ENCODE assay signal across 8 cellular contexts in the genomic region with DNA sequence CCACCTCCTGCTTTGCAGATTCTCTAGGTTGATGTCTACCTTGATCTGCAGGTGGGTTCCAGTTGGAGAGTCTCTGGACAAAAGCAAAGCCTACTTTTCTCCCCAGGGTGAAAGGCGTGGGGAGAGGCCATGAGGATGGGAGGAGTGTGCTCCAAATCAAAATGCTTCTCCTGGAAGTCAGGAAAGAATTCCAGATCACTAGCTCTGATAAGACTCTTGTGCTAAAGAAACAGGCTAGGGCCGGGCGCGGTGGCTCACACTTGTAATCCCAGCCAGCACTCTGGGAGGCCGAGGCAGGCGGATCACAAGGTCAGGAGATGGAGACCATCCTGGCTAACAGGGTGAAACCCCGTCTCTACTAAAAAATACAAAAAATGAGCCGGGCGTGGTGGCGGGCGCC. TPM values are rescaled to one million over a fixed set of nuclear protein-coding genes. Genes with fewer than 3 reads are reported as not detected.
DNase-seq lines count a peak whose midpoint lies in the region; ATAC-seq and TF ChIP-seq lines count a peak whose summit lies in the region.
"Not testable (repeated sequence)": the region's sequence is repeated elsewhere in the genome, so short reads cannot be mapped to it uniquely, and the experiment has no call there.

No MANE protein-coding gene starts in this region.

- not testable (repeated sequence) for H3K27me3 Mint-ChIP-seq in CD8-positive, alpha-beta T cell (ENCODE audit: low read depth); activated CD4-positive, alpha-beta T cell treated with anti-CD3 and anti-CD28 coated beads, Interleukin-2, amount 10 ng/mL, durations not matched to agents 24 days and 14 days; activated naive CD8-positive, alpha-beta T cell treated with anti-CD3 and anti-CD28 coated beads, Interleukin-2, amount 10 ng/mL, durations not matched to agents 7 days and 5 days; mesothelial cell of epicardium (ENCODE audit: low read depth)

- TF ChIP-seq CTCF in CD8-positive, alpha-beta T cell (IDR thresholded peaks at IDR 0.05); heart right ventricle (IDR thresholded peaks at IDR 0.05); mesothelial cell of epicardium (IDR thresholded peaks at IDR 0.05; ENCODE audit: unreplicated experiment); upper lobe of right lung (IDR thresholded peaks at IDR 0.05): not testable (repeated sequence)

- not testable (repeated sequence) for H4K8ac ChIP-seq in neuronal stem cell (ENCODE audit: low read depth, low read length)

- POLR2A ChIA-PET in CD8-positive, alpha-beta T cell (lab: Charles Lee), result not testable (repeated sequence)
- POLR2A ChIA-PET in activated naive CD8-positive, alpha-beta T cell treated with anti-CD3 and anti-CD28 coated beads, Interleukin-2, amount 10 ng/mL, durations not matched to agents 7 days and 5 days (lab: Charles Lee), result interaction anchor here (0.6 to 6.2 kb wide), 3 partner anchors 20 to 111 kb away, joined by 3 to 44 read pairs (median 15); partner anchors contain the start of gene WNK1

- not testable (repeated sequence) for H2BK15ac ChIP-seq in neuronal stem cell (ENCODE audit: low read length)

- H2AK5ac ChIP-seq in neuronal stem cell (ENCODE audit: low read depth, low read length), result peak overlapping the region; percentile 41

- DNase-seq in CD8-positive, alpha-beta T cell; activated CD4-positive, alpha-beta T cell treated with anti-CD3 and anti-CD28 coated beads, Interleukin-2, amount 10 ng/mL, durations not matched to agents 24 days and 14 days; heart right ventricle; mesothelial cell of epicardium (ENCODE audit: low spot score in 2 of 2, unreplicated experiment in 2 of 2); neuronal stem cell (ENCODE audit: low spot score); upper lobe of right lung: not testable (repeated sequence)
- DNase-seq in activated naive CD8-positive, alpha-beta T cell treated with anti-CD3 and anti-CD28 coated beads, Interleukin-2, amount 10 ng/mL, durations not matched to agents 7 days and 5 days, result peak; percentile 23

- H3K27ac Mint-ChIP-seq in CD8-positive, alpha-beta T cell, result peak overlapping the region; percentile 71
- peak overlapping the region; percentile 58 for H3K27ac Mint-ChIP-seq in activated CD4-positive, alpha-beta T cell treated with anti-CD3 and anti-CD28 coated beads, Interleukin-2, amount 10 ng/mL, durations not matched to agents 24 days and 14 days
- not testable (repeated sequence) for H3K27ac Mint-ChIP-seq in activated naive CD8-positive, alpha-beta T cell treated with anti-CD3 and anti-CD28 coated beads, Interleukin-2, amount 10 ng/mL, durations not matched to agents 7 days and 5 days; mesothelial cell of epicardium

- H3K4ac ChIP-seq in neuronal stem cell (ENCODE audit: low read length), result not testable (repeated sequence)

- not testable (repeated sequence) for H3K36me3 ChIP-seq in CD8-positive, alpha-beta T cell (ENCODE audit: insufficient read depth, low read length); heart right ventricle; neuronal stem cell (replicated peaks in 1 of 2; ENCODE audit: control insufficient read depth in 2 of 2, insufficient read depth in 2 of 2, low read length in 2 of 2); upper lobe of right lung

- H3K79me1 ChIP-seq in neuronal stem cell (ENCODE audit: low read depth, low read length), result not testable (repeated sequence)

- not testable (repeated sequence) for H3K4me2 ChIP-seq in neuronal stem cell (ENCODE audit: insufficient read depth, low read length, poor library complexity, severe bottlenecking)

- not testable (repeated sequence) for H3K23ac ChIP-seq in neuronal stem cell (ENCODE audit: low read depth, low read length, poor library complexity)

- not testable (repeated sequence) for H3K9me3 ChIP-seq in CD8-positive, alpha-beta T cell (ENCODE audit: low read length); heart right ventricle; neuronal stem cell (replicated peaks in 1 of 2; ENCODE audit: control insufficient read depth in 2 of 2, insufficient read depth in 1 of 2, low read depth in 1 of 2, low read length in 2 of 2); upper lobe of right lung

- H2AFZ ChIP-seq in neuronal stem cell (ENCODE audit: low read length), result not testable (repeated sequence)

- H3K4me1 Mint-ChIP-seq in CD8-positive, alpha-beta T cell (ENCODE audit: low read depth), result peaks cover 49% of the 10 kb centered on the region
- H3K4me1 Mint-ChIP-seq in activated CD4-positive, alpha-beta T cell treated with anti-CD3 and anti-CD28 coated beads, Interleukin-2, amount 10 ng/mL, durations not matched to agents 24 days and 14 days, result peaks cover 59% of the 10 kb centered on the region
- peaks cover 56% of the 10 kb centered on the region for H3K4me1 Mint-ChIP-seq in activated naive CD8-positive, alpha-beta T cell treated with anti-CD3 and anti-CD28 coated beads, Interleukin-2, amount 10 ng/mL, durations not matched to agents 7 days and 5 days
- H3K4me1 Mint-ChIP-seq in mesothelial cell of epicardium, result peaks cover 25% of the 10 kb centered on the region

- WGBS in heart right ventricle, 2 donors, result 98% methylated on average over 11 of the region's 11 CpGs
- no CpG with 5 or more reads among the region's 11 CpGs for WGBS in neuronal stem cell (ENCODE audit: extremely low coverage in 2 of 2, insufficient read length in 2 of 2, insufficient replicate concordance in 1 of 2), 2 donors

- H3K36me3 Mint-ChIP-seq in CD8-positive, alpha-beta T cell; activated CD4-positive, alpha-beta T cell treated with anti-CD3 and anti-CD28 coated beads, Interleukin-2, amount 10 ng/mL, durations not matched to agents 24 days and 14 days (ENCODE audit: low read depth); activated naive CD8-positive, alpha-beta T cell treated with anti-CD3 and anti-CD28 coated beads, Interleukin-2, amount 10 ng/mL, durations not matched to agents 7 days and 5 days; mesothelial cell of epicardium: not testable (repeated sequence)

- H3K14ac ChIP-seq in neuronal stem cell (ENCODE audit: low read length), result not testable (repeated sequence)

- ATAC-seq in CD8-positive, alpha-beta T cell; activated naive CD8-positive, alpha-beta T cell treated with anti-CD3 and anti-CD28 coated beads, Interleukin-2, amount 10 ng/mL, durations not matched to agents 7 days and 5 days (ENCODE audit: low read depth); heart right ventricle; upper lobe of right lung: not testable (repeated sequence)

- H3K4me3 ChIP-seq in CD8-positive, alpha-beta T cell (ENCODE audit: low read depth, low read length); heart right ventricle; neuronal stem cell (ENCODE audit: low read length in 2 of 2); skin epidermis; upper lobe of right lung: not testable (repeated sequence)

- CTCF ChIA-PET in CD8-positive, alpha-beta T cell (lab: Charles Lee), result interaction anchor here (1.1 to 3.2 kb wide), 3 partner anchors 66 to 110 kb away, joined by 4 to 8 read pairs (median 5); no protein-coding TSS in a partner anchor

- H3K9me3 Mint-ChIP-seq in CD8-positive, alpha-beta T cell; activated CD4-positive, alpha-beta T cell treated with anti-CD3 and anti-CD28 coated beads, Interleukin-2, amount 10 ng/mL, durations not matched to agents 24 days and 14 days; activated naive CD8-positive, alpha-beta T cell treated with anti-CD3 and anti-CD28 coated beads, Interleukin-2, amount 10 ng/mL, durations not matched to agents 7 days and 5 days; mesothelial cell of epicardium: not testable (repeated sequence)

- H3K27me3 ChIP-seq in CD8-positive, alpha-beta T cell (ENCODE audit: insufficient read depth, low read length); heart right ventricle; upper lobe of right lung: not testable (repeated sequence)
- peaks cover 0 to 16% (median 0%) of the 10 kb centered on the region in 3 experiments for H3K27me3 ChIP-seq in neuronal stem cell (ENCODE audit: control insufficient read depth in 3 of 3, insufficient read depth in 3 of 3, low read depth in 1 of 3, low read length in 3 of 3)

- intact Hi-C loops in CD8-positive, alpha-beta T cell (cut with DNase I, micrococcal nuclease), result loop anchor here (5.0 to 10.0 kb wide), 4 partner anchors 46 to 303 kb away; partner anchors contain the start of gene RAD52 (in 1 of the 2)
- intact Hi-C loops in activated CD4-positive, alpha-beta T cell treated with anti-CD3 and anti-CD28 coated beads, Interleukin-2, amount 10 ng/mL, durations not matched to agents 24 days and 14 days (cut with micrococcal nuclease), result not testable (repeated sequence)
- intact Hi-C loops in heart right ventricle (cut with DNase I) (loop anchor here in 8 of 10 donors (5.0 to 10.0 kb wide), 6 partner anchors 64 to 176 kb away; partner anchors contain the start of gene WNK1 (in 2 of the 8)), upper lobe of right lung (cut with DNase I) (loop anchor here (10.0 kb wide), 1 partner anchor 67 kb away; no protein-coding TSS in a partner anchor)

- not testable (repeated sequence) for H3K18ac ChIP-seq in neuronal stem cell (ENCODE audit: low read length)

- H3K9ac ChIP-seq in neuronal stem cell (ENCODE audit: low read depth, low read length, poor library complexity), result not testable (repeated sequence)

- H3K4me3 Mint-ChIP-seq in CD8-positive, alpha-beta T cell, result peak overlapping the region; percentile 42
- not testable (repeated sequence) for H3K4me3 Mint-ChIP-seq in activated CD4-positive, alpha-beta T cell treated with anti-CD3 and anti-CD28 coated beads, Interleukin-2, amount 10 ng/mL, durations not matched to agents 24 days and 14 days; activated naive CD8-positive, alpha-beta T cell treated with anti-CD3 and anti-CD28 coated beads, Interleukin-2, amount 10 ng/mL, durations not matched to agents 7 days and 5 days
- H3K4me3 Mint-ChIP-seq in mesothelial cell of epicardium, result peak overlapping the region; percentile 15

- not testable (repeated sequence) for H2BK120ac ChIP-seq in neuronal stem cell (ENCODE audit: low read depth, low read length)

- not testable (repeated sequence) for H4K91ac ChIP-seq in neuronal stem cell (ENCODE audit: low read depth, low read length, poor library complexity)

- not testable (repeated sequence) for H2BK12ac ChIP-seq in neuronal stem cell (ENCODE audit: low read length)

- H3K4me1 ChIP-seq in CD8-positive, alpha-beta T cell (ENCODE audit: insufficient read depth, low read length), result peaks cover 37% of the 10 kb centered on the region
- H3K4me1 ChIP-seq in heart right ventricle (peaks cover 15 to 93% (median 48%) of the 10 kb centered on the region in 9 donors), upper lobe of right lung (peaks cover 61% of the 10 kb centered on the region)
- not testable (repeated sequence) for H3K4me1 ChIP-seq in neuronal stem cell (ENCODE audit: control insufficient read depth in 2 of 2, insufficient read depth in 1 of 2, low read depth in 1 of 2, low read length in 2 of 2)

- H2BK5ac ChIP-seq in neuronal stem cell (ENCODE audit: low read length), result not testable (repeated sequence)

- H3K27ac ChIP-seq in CD8-positive, alpha-beta T cell (ENCODE audit: low read depth, low read length); neuronal stem cell (replicated peaks; ENCODE audit: low read length): not testable (repeated sequence)
- H3K27ac ChIP-seq in heart right ventricle (peak overlapping the region in 6 of 10 donors; percentile 13 to 100 (median 100)), skin epidermis (peak overlapping the region in 16 of 21 experiments; percentile 27 to 100 (median 77)), upper lobe of right lung (peak overlapping the region; percentile 99)

RNA-seq across cellular contexts. Expression of gene NINJ2, which starts 21.9 kb away (rescaled TPM):
- total RNA-seq in CD8-positive, alpha-beta T cell, result 1 to 10 TPM; 1.2 to 1.6 TPM
- 4.8 and 5.5 TPM in 2 replicates for total RNA-seq in activated CD4-positive, alpha-beta T cell treated with anti-CD3 and anti-CD28 coated beads, Interleukin-2, amount 10 ng/mL, durations not matched to agents 24 days and 14 days
- total RNA-seq in activated naive CD8-positive, alpha-beta T cell treated with anti-CD3 and anti-CD28 coated beads, Interleukin-2, amount 10 ng/mL, durations not matched to agents 7 days and 5 days, result 1 to 10 TPM; 5.4 to 7.8 TPM
- total RNA-seq in heart right ventricle, result 10 to 100 TPM in 3 of 10 donors, 1 to 10 TPM in 7; 1.9 to 18.7 (median 8.3) TPM
- polyA plus RNA-seq in heart right ventricle, result 10 to 100 TPM in 1 of 2 donors, 1 to 10 TPM in 1; 4.6 to 25.7 TPM
- total RNA-seq in mesothelial cell of epicardium, result 0.69 to 1.6 TPM (median 1.1 TPM) in 3 replicates
- 0.52 TPM for polyA plus RNA-seq in neuronal stem cell (2013, experiment 1 of 2)
- polyA plus RNA-seq in neuronal stem cell (2013, experiment 2 of 2), result 0.42 TPM
- 23.4 TPM for total RNA-seq in upper lobe of right lung
